16 cellular contexts compared by ENCODE assay signal in genomic region chr4:5371415-5372190, GRCh38.
A peak's percentile ranks its signal among the peaks of the same experiment; 100 is the strongest.
DNase-seq lines count a peak whose midpoint lies in the region; TF ChIP-seq lines count a peak whose summit lies in the region.
"Had no signal": no experiment of that assay in that cellular context is flagged by ENCODE, and none has a peak within 500 bp of the region (broad histone marks: within the 10 kb centered on the region; RNA-seq: fewer than 3 reads in every experiment).

No MANE protein-coding gene starts in this region.

- no TSS peak for BruUV-seq in A673 (replicated peaks; lab: Mats Ljungman, UMichigan)

- CTCF ChIA-PET in A673 (lab: Charles Lee), result no interaction called here

- POLR2A ChIA-PET in A673 (lab: Charles Lee; ENCODE audit: low non-redundant PET), result no interaction called here

- H3K4me3 ChIP-seq in A673 (ENCODE audit: low read depth, low read length, poor library complexity, severe bottlenecking) (no peak overlapping the region), coronary artery (no peak overlapping the region)
- H3K4me3 ChIP-seq: dorsolateral prefrontal cortex had no signal

- TF ChIP-seq CTCF in A673 (conservative IDR thresholded peaks at IDR 0.05; ENCODE audit: low read depth, low read length), result no peak
- no peak for TF ChIP-seq CTCF in coronary artery (IDR thresholded peaks at IDR 0.05)

- intact Hi-C loops in A673 (cut with micrococcal nuclease; ENCODE audit: unreplicated experiment), result loop anchor here (10.0 kb wide), 1 partner anchor 377 kb away; no protein-coding TSS in a partner anchor

- peak; percentile 35 for DNase-seq in A673 (ENCODE audit: low spot score)
- DNase-seq in EL, result peak; percentile 94
- DNase-seq in NCI-H446 treated with DMSO at 0.1 percent for 48 hours (lab: John Stamatoyannopoulos, UW), result peak; percentile 12
- peak; percentile 55 for DNase-seq in coronary artery (ENCODE audit: low spot score)
- DNase-seq in DMS114 treated with DMSO at 0.1 percent for 48 hours (lab: John Stamatoyannopoulos, UW; ENCODE audit: unreplicated experiment), result no peak
- no peak for DNase-seq in NCI-H748 treated with DMSO at 0.1 percent for 48 hours (lab: John Stamatoyannopoulos, UW)
- DNase-seq in activated CD8-positive, alpha-beta memory T cell treated with anti-CD3 and anti-CD28 coated beads, Interleukin-2, amount 50 U/mL, for 48 hours, result no peak
- no peak for DNase-seq in NCI-H128 (lab: John Stamatoyannopoulos, UW; ENCODE audit: unreplicated experiment)
- DNase-seq: COR-L47; mesendoderm; NCI-H2171; nephron progenitor cell; NK-92 treated with Interleukin-12 subunit alpha and Interleukin-12 subunit beta, amount 100 ng/mL, for 24 hours; SIG-M5 had no signal

- peaks cover 4% of the 10 kb centered on the region for H3K9me3 ChIP-seq in A673 (ENCODE audit: low read depth, low read length, poor library complexity, severe bottlenecking)

- H3K27me3 ChIP-seq in A673 (replicated peaks; ENCODE audit: insufficient read depth, low read depth, low read length, poor library complexity), result no peaks in the 10 kb centered on the region

- no peaks in the 10 kb centered on the region for H3K4me1 ChIP-seq in A673 (ENCODE audit: insufficient read depth, low read length, poor library complexity, severe bottlenecking)

- H3K36me3 ChIP-seq in A673 (ENCODE audit: insufficient read depth, low read length, poor library complexity, severe bottlenecking), result no peaks in the 10 kb centered on the region

- no peak overlapping the region for H3K27ac ChIP-seq in A673 (ENCODE audit: low read depth, low read length, poor library complexity, severe bottlenecking)
- H3K27ac ChIP-seq in coronary artery, result no peak overlapping the region
- H3K27ac ChIP-seq: dorsolateral prefrontal cortex, KMS-11 had no signal

Comparison
In these comparisons a context has a peak if more than half of its experiments do, and no peak if none do; other contexts are left out.
1. DNase-seq: peak in A673 (single experiment), EL (single experiment), NCI-H446 treated with DMSO at 0.1 percent for 48 hours (single experiment) and coronary artery (single experiment); none in DMS114 treated with DMSO at 0.1 percent for 48 hours (single experiment), NCI-H748 treated with DMSO at 0.1 percent for 48 hours (single experiment), activated CD8-positive, alpha-beta memory T cell treated with anti-CD3 and anti-CD28 coated beads, Interleukin-2, amount 50 U/mL, for 48 hours (single experiment) and NCI-H128 (single experiment).